8 cellular contexts compared by ENCODE assay signal in the genomic region with DNA sequence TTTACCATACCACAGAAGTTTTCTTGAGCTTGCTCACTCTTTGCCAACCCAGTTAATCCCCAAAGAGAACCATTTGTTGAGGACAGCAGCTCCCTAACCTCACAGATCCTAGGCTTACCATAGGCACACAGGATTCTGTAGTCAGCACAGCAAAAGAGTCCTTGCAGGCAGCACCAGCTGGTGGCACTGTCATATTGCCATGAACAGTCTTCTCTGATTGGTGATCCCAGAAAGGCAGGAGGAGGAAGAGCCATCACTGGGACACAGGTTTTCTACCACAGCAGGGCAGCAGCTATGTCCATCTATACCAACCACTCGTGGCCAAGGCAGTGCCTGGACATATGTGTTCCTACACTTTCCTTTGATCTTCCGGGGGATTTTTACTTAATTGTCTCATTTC.
DNase-seq lines count a peak whose midpoint lies in the region; FAIRE-seq and TF ChIP-seq lines count a peak whose summit lies in the region.

No MANE protein-coding gene starts in this region.

- no peak overlapping the region for H3K4me3 ChIP-seq in AG09309 (ENCODE audit: control insufficient read depth, low read depth, low read length)

- intact Hi-C loops in posterior vena cava (cut with DNase I): no loop called here

- DNase-seq in AG09309 (ENCODE audit: low read depth) (no peak), HT-29 (ENCODE audit: low spot score) (peak; percentile 59), SK-N-DZ (ENCODE audit: low spot score) (peak; percentile 47), globus pallidus (ENCODE audit: low spot score) (peak; percentile 91), retina (peak; percentile 12), GM19239 (ENCODE audit: insufficient read length, low spot score) (no peak), NAMALWA (ENCODE audit: low spot score) (no peak), posterior vena cava (ENCODE audit: low spot score) (no peak)

- no peak for FAIRE-seq in GM19239 (lab: Jason Lieb, UNC)

- peak; percentile 36 for TF ChIP-seq CTCF in AG09309 (IDR thresholded peaks at IDR 0.05; ENCODE audit: control insufficient read depth, insufficient read depth, low read depth, low read length, missing control alignments)

Comparison
In these comparisons a context has a peak if more than half of its experiments do, and no peak if none do; other contexts are left out.
1. DNase-seq: peak in HT-29 (single experiment), SK-N-DZ (single experiment), globus pallidus (single experiment) and retina (single experiment); none in AG09309 (single experiment), GM19239 (single experiment), NAMALWA (single experiment) and posterior vena cava (single experiment).